Comparison of ENCODE assay signal across 1 cellular context in genomic region chr6:146984251-146984924, GRCh38.
A peak's percentile ranks its signal among the peaks of the same experiment; 100 is the strongest.
TF ChIP-seq lines count a peak whose summit lies in the region.

No MANE protein-coding gene starts in this region.

TF ChIP-seq in HepG2, 621 proteins besides CTCF, POLR2A, EP300 and RAD21 (continued from another document and continues in another):
- peak; percentile 45; the same call in 1 of the 2 replicates for TF ChIP-seq ZNF609 (CRISPR knock-in tag; IDR thresholded peaks at IDR 0.05; ENCODE audit: borderline replicate concordance)
- no peak for TF ChIP-seq ZXDC (CRISPR knock-in tag; IDR thresholded peaks at IDR 0.05)
- peak; percentile 53; the same call in 1 of the 2 replicates for TF ChIP-seq RERE (CRISPR knock-in tag; IDR thresholded peaks at IDR 0.05; ENCODE audit: low read depth)
- peak; percentile 42; the same call in 1 of the 2 replicates for TF ChIP-seq ATF1 (CRISPR knock-in tag; IDR thresholded peaks at IDR 0.05)
- TF ChIP-seq ISX (CRISPR knock-in tag; conservative IDR thresholded peaks at IDR 0.05) = no peak
- no peak for TF ChIP-seq ZBTB46 (CRISPR knock-in tag; IDR thresholded peaks at IDR 0.05; ENCODE audit: borderline replicate concordance)
- peak; percentile 61 for TF ChIP-seq NCOR1 (IDR thresholded peaks at IDR 0.05; ENCODE audit: borderline replicate concordance, low read length)
- no peak for TF ChIP-seq JUNB (CRISPR knock-in tag; IDR thresholded peaks at IDR 0.05; ENCODE audit: borderline replicate concordance)
- no peak for TF ChIP-seq ZHX2 (IDR thresholded peaks at IDR 0.05; ENCODE audit: low read depth)
- no peak for TF ChIP-seq ZHX2 (CRISPR knock-in tag; IDR thresholded peaks at IDR 0.05; ENCODE audit: borderline replicate concordance)
- TF ChIP-seq ZNF207 (IDR thresholded peaks at IDR 0.05; ENCODE audit: borderline replicate concordance) = no peak
- TF ChIP-seq SETDB1 (CRISPR knock-in tag; IDR thresholded peaks at IDR 0.05; ENCODE audit: borderline replicate concordance) = no peak
- TF ChIP-seq FOXC1 (CRISPR knock-in tag; IDR thresholded peaks at IDR 0.05; ENCODE audit: borderline replicate concordance) = no peak
- no peak for TF ChIP-seq BRD4 (CRISPR knock-in tag; IDR thresholded peaks at IDR 0.05)
- TF ChIP-seq MED1 (CRISPR knock-in tag; IDR thresholded peaks at IDR 0.05) = no peak; the same call in 1 of the 2 replicates
- TF ChIP-seq IRF2 (CRISPR knock-in tag; IDR thresholded peaks at IDR 0.05) = peak; percentile 14
- TF ChIP-seq RBM39 (IDR thresholded peaks at IDR 0.05; ENCODE audit: low read depth, low read length, poor library complexity, severe bottlenecking) = no peak
- TF ChIP-seq PBX2 (CRISPR knock-in tag; IDR thresholded peaks at IDR 0.05) = no peak
- TF ChIP-seq POLR2AphosphoS2 (IDR thresholded peaks at IDR 0.05; ENCODE audit: low read depth, low read length) = no peak
- TF ChIP-seq CREM (IDR thresholded peaks at IDR 0.05) = peak; percentile 77
- TF ChIP-seq CREM (CRISPR knock-in tag; IDR thresholded peaks at IDR 0.05) = no peak
- no peak for TF ChIP-seq BRF2 (CRISPR knock-in tag; IDR thresholded peaks at IDR 0.05)
- 0 out of 2 replicates have a peak, but pooled peaks have one; percentile 44 for TF ChIP-seq ZBTB8A (CRISPR knock-in tag; IDR thresholded peaks at IDR 0.05; ENCODE audit: borderline replicate concordance, low read depth)
- no peak for TF ChIP-seq TBX2 (CRISPR knock-in tag; IDR thresholded peaks at IDR 0.05; ENCODE audit: borderline replicate concordance)
- 0 out of 2 replicates have a peak, but pooled peaks have one; percentile 38 for TF ChIP-seq TAF1 (CRISPR knock-in tag; IDR thresholded peaks at IDR 0.05)
- TF ChIP-seq REPIN1 (CRISPR knock-in tag; IDR thresholded peaks at IDR 0.05; ENCODE audit: borderline replicate concordance, low read depth) = peak; percentile 31; the same call in 1 of the 2 replicates
- no peak for TF ChIP-seq YEATS2 (CRISPR knock-in tag; IDR thresholded peaks at IDR 0.05; ENCODE audit: borderline replicate concordance)
- TF ChIP-seq ZNF773 (CRISPR knock-in tag; IDR thresholded peaks at IDR 0.05; ENCODE audit: borderline replicate concordance) = no peak
- TF ChIP-seq SAP130 (CRISPR knock-in tag; IDR thresholded peaks at IDR 0.05; ENCODE audit: low read depth) = 0 out of 2 replicates have a peak, but pooled peaks have one; percentile 13
- no peak for TF ChIP-seq ZNF274 (CRISPR knock-in tag; IDR thresholded peaks at IDR 0.05)
- TF ChIP-seq ZNF337 (CRISPR knock-in tag; IDR thresholded peaks at IDR 0.05; ENCODE audit: borderline replicate concordance, low read depth) = no peak
- TF ChIP-seq SRSF4 (IDR thresholded peaks at IDR 0.05; ENCODE audit: low read depth, low read length, poor library complexity, severe bottlenecking) = no peak
- TF ChIP-seq TRIM24 (CRISPR knock-in tag; IDR thresholded peaks at IDR 0.05) = no peak
- no peak for TF ChIP-seq ZNF17 (CRISPR knock-in tag; IDR thresholded peaks at IDR 0.05)
